20 cellular contexts compared by ENCODE assay signal in the genomic region with DNA sequence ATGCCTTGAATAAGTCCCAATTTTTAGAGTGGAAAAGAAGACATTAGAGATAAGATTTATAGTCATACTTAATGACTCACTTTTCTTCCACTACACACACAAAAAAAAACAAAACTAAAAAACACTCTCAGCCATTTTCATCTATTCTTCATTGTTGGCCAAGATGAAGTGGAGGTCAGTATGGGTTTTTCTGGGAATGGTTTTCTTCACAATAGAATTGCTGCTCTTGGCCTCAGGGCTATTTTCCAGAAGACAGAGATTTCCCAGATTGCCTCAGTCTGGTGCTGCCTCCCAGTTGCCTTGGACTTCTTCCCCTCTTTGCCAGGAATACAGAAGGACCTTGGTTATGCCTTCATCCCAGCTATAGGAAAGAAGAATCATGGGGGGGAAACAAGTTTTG.
"Had no signal": no experiment of that assay in that cellular context is flagged by ENCODE, and none has a peak within 500 bp of the region (broad histone marks: within the 10 kb centered on the region; RNA-seq: fewer than 3 reads in every experiment).

No MANE protein-coding gene starts in this region.

- FAIRE-seq: keratinocyte had no signal

- H3K4me3 ChIP-seq: body of pancreas, colonic mucosa, transverse colon had no signal

- ATAC-seq: activated CD4-positive, CD25-positive, alpha-beta regulatory T cell treated with anti-CD3 and anti-CD28 coated beads, Interleukin-2, amount 50 U/mL, for 24 hours; body of pancreas; left ventricle myocardium superior; natural killer cell; T-cell had no signal

- H3K9me3 ChIP-seq: body of pancreas, colonic mucosa, neutrophil, transverse colon had no signal

- H3K4me1 ChIP-seq: body of pancreas, colonic mucosa had no signal

- H3K27ac ChIP-seq: body of pancreas, colonic mucosa, neutrophil, transverse colon had no signal

- H3K27me3 ChIP-seq: body of pancreas, colonic mucosa, neutrophil, transverse colon had no signal

- DNase-seq: activated CD4-positive, alpha-beta T cell treated with anti-CD3 and anti-CD28 coated beads, Interleukin-2, amount 50 U/mL, for 1 hour; activated CD8-positive, alpha-beta memory T cell treated with anti-CD3 and anti-CD28 coated beads for 24 hours; activated naive CD4-positive, alpha-beta T cell treated with Interleukin-2 at 50 U/mL for 16 hours; caudate nucleus; colonic mucosa; hippocampal formation; left ventricle myocardium superior; mesendoderm; natural killer cell; retina; stimulated activated CD4-positive, alpha-beta T cell treated with anti-CD3 and anti-CD28 coated beads, Interleukin-2, amount 100 ng/mL, for 48 hours; stimulated activated naive CD4-positive, alpha-beta T cell; substantia nigra; T-cell; T-helper 9 cell; transverse colon had no signal

- H3K36me3 ChIP-seq: colonic mucosa, neutrophil, transverse colon had no signal
